ENCODE assay signal across 1 cellular context in the genomic region with DNA sequence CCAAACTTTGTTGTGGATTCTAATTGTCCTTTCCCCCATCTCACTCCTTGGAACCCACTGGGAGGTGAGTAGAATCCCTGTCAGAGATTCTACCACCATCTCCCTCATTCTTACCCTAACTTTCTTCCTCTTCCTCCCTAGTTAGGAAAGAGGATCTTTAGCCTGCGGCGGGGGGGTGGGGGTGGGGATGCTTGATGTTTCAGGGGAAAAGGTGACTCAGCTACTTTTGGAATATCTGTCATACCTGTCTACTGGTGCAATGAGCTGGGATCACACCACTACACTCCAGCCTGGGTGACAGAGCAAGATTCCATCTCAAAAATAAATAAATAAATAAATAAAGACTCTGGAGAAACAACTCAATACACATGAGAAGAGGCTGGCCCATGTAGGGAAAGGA.
A peak's percentile ranks its signal among the peaks of the same experiment; 100 is the strongest.
TF ChIP-seq lines count a peak whose summit lies in the region.

No MANE protein-coding gene starts in this region.

TF ChIP-seq in K562, 482 proteins besides CTCF, POLR2A, EP300 and RAD21 (continued from another document and continues in another):
- TF ChIP-seq, protein P1, sequence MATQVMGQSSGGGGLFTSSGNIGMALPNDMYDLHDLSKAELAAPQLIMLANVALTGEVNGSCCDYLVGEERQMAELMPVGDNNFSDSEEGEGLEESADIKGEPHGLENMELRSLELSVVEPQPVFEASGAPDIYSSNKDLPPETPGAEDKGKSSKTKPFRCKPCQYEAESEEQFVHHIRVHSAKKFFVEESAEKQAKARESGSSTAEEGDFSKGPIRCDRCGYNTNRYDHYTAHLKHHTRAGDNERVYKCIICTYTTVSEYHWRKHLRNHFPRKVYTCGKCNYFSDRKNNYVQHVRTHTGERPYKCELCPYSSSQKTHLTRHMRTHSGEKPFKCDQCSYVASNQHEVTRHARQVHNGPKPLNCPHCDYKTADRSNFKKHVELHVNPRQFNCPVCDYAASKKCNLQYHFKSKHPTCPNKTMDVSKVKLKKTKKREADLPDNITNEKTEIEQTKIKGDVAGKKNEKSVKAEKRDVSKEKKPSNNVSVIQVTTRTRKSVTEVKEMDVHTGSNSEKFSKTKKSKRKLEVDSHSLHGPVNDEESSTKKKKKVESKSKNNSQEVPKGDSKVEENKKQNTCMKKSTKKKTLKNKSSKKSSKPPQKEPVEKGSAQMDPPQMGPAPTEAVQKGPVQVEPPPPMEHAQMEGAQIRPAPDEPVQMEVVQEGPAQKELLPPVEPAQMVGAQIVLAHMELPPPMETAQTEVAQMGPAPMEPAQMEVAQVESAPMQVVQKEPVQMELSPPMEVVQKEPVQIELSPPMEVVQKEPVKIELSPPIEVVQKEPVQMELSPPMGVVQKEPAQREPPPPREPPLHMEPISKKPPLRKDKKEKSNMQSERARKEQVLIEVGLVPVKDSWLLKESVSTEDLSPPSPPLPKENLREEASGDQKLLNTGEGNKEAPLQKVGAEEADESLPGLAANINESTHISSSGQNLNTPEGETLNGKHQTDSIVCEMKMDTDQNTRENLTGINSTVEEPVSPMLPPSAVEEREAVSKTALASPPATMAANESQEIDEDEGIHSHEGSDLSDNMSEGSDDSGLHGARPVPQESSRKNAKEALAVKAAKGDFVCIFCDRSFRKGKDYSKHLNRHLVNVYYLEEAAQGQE (CRISPR knock-in tag; IDR thresholded peaks at IDR 0.05; ENCODE audit: low read depth) = no peak
- TF ChIP-seq CBX5 (IDR thresholded peaks at IDR 0.05; ENCODE audit: borderline replicate concordance, low read depth) = no peak
- peak in 1 of 2 experiments; percentile 70; a peak in 1 of 4 replicates for TF ChIP-seq RCOR1 (IDR thresholded peaks at IDR 0.05; ENCODE audit: borderline replicate concordance in 1 of 2, low read depth in 2 of 2, low read length in 2 of 2)
- TF ChIP-seq MEIS2 (IDR thresholded peaks at IDR 0.05; ENCODE audit: partially characterized antibody) = peak; percentile 80
- TF ChIP-seq, protein P2, sequence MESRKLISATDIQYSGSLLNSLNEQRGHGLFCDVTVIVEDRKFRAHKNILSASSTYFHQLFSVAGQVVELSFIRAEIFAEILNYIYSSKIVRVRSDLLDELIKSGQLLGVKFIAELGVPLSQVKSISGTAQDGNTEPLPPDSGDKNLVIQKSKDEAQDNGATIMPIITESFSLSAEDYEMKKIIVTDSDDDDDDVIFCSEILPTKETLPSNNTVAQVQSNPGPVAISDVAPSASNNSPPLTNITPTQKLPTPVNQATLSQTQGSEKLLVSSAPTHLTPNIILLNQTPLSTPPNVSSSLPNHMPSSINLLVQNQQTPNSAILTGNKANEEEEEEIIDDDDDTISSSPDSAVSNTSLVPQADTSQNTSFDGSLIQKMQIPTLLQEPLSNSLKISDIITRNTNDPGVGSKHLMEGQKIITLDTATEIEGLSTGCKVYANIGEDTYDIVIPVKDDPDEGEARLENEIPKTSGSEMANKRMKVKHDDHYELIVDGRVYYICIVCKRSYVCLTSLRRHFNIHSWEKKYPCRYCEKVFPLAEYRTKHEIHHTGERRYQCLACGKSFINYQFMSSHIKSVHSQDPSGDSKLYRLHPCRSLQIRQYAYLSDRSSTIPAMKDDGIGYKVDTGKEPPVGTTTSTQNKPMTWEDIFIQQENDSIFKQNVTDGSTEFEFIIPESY (CRISPR knock-in tag; IDR thresholded peaks at IDR 0.05) = no peak
- no peak for TF ChIP-seq NEUROD1 (IDR thresholded peaks at IDR 0.05; ENCODE audit: borderline replicate concordance, low read depth, low read length, partially characterized antibody)
- TF ChIP-seq, protein P3, sequence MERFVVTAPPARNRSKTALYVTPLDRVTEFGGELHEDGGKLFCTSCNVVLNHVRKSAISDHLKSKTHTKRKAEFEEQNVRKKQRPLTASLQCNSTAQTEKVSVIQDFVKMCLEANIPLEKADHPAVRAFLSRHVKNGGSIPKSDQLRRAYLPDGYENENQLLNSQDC (CRISPR knock-in tag; IDR thresholded peaks at IDR 0.05) = no peak
- TF ChIP-seq LCOR (CRISPR knock-in tag; IDR thresholded peaks at IDR 0.05) = no peak
- no peak for TF ChIP-seq ETV1 (tag; conservative IDR thresholded peaks at IDR 0.05; ENCODE audit: low read depth)
- TF ChIP-seq RBM39 (optimal IDR thresholded peaks at IDR 0.05; ENCODE audit: low read depth, low read length) = no peak
- no peak for TF ChIP-seq PCBP2 (IDR thresholded peaks at IDR 0.05; ENCODE audit: low read depth, low read length, poor library complexity, severe bottlenecking)
- TF ChIP-seq, protein P4, sequence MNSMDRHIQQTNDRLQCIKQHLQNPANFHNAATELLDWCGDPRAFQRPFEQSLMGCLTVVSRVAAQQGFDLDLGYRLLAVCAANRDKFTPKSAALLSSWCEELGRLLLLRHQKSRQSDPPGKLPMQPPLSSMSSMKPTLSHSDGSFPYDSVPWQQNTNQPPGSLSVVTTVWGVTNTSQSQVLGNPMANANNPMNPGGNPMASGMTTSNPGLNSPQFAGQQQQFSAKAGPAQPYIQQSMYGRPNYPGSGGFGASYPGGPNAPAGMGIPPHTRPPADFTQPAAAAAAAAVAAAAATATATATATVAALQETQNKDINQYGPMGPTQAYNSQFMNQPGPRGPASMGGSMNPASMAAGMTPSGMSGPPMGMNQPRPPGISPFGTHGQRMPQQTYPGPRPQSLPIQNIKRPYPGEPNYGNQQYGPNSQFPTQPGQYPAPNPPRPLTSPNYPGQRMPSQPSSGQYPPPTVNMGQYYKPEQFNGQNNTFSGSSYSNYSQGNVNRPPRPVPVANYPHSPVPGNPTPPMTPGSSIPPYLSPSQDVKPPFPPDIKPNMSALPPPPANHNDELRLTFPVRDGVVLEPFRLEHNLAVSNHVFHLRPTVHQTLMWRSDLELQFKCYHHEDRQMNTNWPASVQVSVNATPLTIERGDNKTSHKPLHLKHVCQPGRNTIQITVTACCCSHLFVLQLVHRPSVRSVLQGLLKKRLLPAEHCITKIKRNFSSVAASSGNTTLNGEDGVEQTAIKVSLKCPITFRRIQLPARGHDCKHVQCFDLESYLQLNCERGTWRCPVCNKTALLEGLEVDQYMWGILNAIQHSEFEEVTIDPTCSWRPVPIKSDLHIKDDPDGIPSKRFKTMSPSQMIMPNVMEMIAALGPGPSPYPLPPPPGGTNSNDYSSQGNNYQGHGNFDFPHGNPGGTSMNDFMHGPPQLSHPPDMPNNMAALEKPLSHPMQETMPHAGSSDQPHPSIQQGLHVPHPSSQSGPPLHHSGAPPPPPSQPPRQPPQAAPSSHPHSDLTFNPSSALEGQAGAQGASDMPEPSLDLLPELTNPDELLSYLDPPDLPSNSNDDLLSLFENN (IDR thresholded peaks at IDR 0.05; ENCODE audit: low read depth in 2 of 2, low read length in 2 of 2) = no peak
- no peak for TF ChIP-seq CBX3 (IDR thresholded peaks at IDR 0.05; ENCODE audit: borderline replicate concordance in 1 of 2, low read length in 2 of 2)
- TF ChIP-seq, protein P5, sequence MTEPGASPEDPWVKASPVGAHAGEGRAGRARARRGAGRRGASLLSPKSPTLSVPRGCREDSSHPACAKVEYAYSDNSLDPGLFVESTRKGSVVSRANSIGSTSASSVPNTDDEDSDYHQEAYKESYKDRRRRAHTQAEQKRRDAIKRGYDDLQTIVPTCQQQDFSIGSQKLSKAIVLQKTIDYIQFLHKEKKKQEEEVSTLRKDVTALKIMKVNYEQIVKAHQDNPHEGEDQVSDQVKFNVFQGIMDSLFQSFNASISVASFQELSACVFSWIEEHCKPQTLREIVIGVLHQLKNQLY (CRISPR knock-in tag; conservative IDR thresholded peaks at IDR 0.05) = no peak
- TF ChIP-seq C11orf30 (IDR thresholded peaks at IDR 0.05; ENCODE audit: low read depth) = peak; percentile 96
- peak; percentile 43; the same call in 1 of the 2 replicates for TF ChIP-seq SMARCE1 (IDR thresholded peaks at IDR 0.05)
- TF ChIP-seq NCOA6 (IDR thresholded peaks at IDR 0.05) = no peak
- TF ChIP-seq BACH1 (tag; IDR thresholded peaks at IDR 0.05) = peak; percentile 98
- TF ChIP-seq ARID1B (IDR thresholded peaks at IDR 0.05) = peak; percentile 68; the same call in 1 of the 2 replicates
- TF ChIP-seq CTBP1 (IDR thresholded peaks at IDR 0.05; ENCODE audit: borderline replicate concordance) = peak; percentile 85
- no peak for TF ChIP-seq ASH1L (IDR thresholded peaks at IDR 0.05; ENCODE audit: borderline replicate concordance, low read depth, partially characterized antibody)
- TF ChIP-seq ZFP36 (IDR thresholded peaks at IDR 0.05; ENCODE audit: low read depth, low read length, partially characterized antibody) = no peak
- no peak for TF ChIP-seq RBM25 (IDR thresholded peaks at IDR 0.05; ENCODE audit: low read depth, low read length, severe bottlenecking)
- TF ChIP-seq, protein P6, sequence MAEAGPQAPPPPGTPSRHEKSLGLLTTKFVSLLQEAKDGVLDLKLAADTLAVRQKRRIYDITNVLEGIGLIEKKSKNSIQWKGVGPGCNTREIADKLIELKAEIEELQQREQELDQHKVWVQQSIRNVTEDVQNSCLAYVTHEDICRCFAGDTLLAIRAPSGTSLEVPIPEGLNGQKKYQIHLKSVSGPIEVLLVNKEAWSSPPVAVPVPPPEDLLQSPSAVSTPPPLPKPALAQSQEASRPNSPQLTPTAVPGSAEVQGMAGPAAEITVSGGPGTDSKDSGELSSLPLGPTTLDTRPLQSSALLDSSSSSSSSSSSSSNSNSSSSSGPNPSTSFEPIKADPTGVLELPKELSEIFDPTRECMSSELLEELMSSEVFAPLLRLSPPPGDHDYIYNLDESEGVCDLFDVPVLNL (CRISPR knock-in tag; IDR thresholded peaks at IDR 0.05; ENCODE audit: low read depth) = no peak
- TF ChIP-seq DIDO1 (tag; IDR thresholded peaks at IDR 0.05; ENCODE audit: low read depth) = no peak
- no peak for TF ChIP-seq JUNB (CRISPR knock-in tag; conservative IDR thresholded peaks at IDR 0.05)
- TF ChIP-seq ZNF57 (CRISPR knock-in tag; IDR thresholded peaks at IDR 0.05) = no peak
- TF ChIP-seq, protein P7, sequence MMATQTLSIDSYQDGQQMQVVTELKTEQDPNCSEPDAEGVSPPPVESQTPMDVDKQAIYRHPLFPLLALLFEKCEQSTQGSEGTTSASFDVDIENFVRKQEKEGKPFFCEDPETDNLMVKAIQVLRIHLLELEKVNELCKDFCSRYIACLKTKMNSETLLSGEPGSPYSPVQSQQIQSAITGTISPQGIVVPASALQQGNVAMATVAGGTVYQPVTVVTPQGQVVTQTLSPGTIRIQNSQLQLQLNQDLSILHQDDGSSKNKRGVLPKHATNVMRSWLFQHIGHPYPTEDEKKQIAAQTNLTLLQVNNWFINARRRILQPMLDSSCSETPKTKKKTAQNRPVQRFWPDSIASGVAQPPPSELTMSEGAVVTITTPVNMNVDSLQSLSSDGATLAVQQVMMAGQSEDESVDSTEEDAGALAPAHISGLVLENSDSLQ (IDR thresholded peaks at IDR 0.05) = peak; percentile 79
- no peak for TF ChIP-seq ZNF785 (CRISPR knock-in tag; IDR thresholded peaks at IDR 0.05)
- TF ChIP-seq, protein P8, sequence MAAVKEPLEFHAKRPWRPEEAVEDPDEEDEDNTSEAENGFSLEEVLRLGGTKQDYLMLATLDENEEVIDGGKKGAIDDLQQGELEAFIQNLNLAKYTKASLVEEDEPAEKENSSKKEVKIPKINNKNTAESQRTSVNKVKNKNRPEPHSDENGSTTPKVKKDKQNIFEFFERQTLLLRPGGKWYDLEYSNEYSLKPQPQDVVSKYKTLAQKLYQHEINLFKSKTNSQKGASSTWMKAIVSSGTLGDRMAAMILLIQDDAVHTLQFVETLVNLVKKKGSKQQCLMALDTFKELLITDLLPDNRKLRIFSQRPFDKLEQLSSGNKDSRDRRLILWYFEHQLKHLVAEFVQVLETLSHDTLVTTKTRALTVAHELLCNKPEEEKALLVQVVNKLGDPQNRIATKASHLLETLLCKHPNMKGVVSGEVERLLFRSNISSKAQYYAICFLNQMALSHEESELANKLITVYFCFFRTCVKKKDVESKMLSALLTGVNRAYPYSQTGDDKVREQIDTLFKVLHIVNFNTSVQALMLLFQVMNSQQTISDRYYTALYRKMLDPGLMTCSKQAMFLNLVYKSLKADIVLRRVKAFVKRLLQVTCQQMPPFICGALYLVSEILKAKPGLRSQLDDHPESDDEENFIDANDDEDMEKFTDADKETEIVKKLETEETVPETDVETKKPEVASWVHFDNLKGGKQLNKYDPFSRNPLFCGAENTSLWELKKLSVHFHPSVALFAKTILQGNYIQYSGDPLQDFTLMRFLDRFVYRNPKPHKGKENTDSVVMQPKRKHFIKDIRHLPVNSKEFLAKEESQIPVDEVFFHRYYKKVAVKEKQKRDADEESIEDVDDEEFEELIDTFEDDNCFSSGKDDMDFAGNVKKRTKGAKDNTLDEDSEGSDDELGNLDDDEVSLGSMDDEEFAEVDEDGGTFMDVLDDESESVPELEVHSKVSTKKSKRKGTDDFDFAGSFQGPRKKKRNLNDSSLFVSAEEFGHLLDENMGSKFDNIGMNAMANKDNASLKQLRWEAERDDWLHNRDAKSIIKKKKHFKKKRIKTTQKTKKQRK (IDR thresholded peaks at IDR 0.05; ENCODE audit: borderline replicate concordance, low read depth, low read length) = no peak
- TF ChIP-seq U2AF2 (optimal IDR thresholded peaks at IDR 0.05; ENCODE audit: low read depth, low read length) = no peak
- peak; percentile 57; the same call in 1 of the 2 replicates for TF ChIP-seq SPI1 (IDR thresholded peaks at IDR 0.05; ENCODE audit: borderline replicate concordance, low read depth, low read length)
- no peak for TF ChIP-seq SIRT6 (IDR thresholded peaks at IDR 0.05; ENCODE audit: low read depth, low read length)
- 0 out of 2 replicates have a peak, but pooled peaks have one; percentile 22 for TF ChIP-seq ZNF384 (IDR thresholded peaks at IDR 0.05; ENCODE audit: low read depth, low read length)
- no peak for TF ChIP-seq HLTF (IDR thresholded peaks at IDR 0.05)
- TF ChIP-seq TBP (optimal IDR thresholded peaks at IDR 0.05; ENCODE audit: low read depth, low read length) = no peak
- no peak for TF ChIP-seq CXXC5 (CRISPR knock-in tag; IDR thresholded peaks at IDR 0.05)
- 0 out of 2 replicates have a peak, but pooled peaks have one; percentile 24 for TF ChIP-seq FOXJ2 (tag; IDR thresholded peaks at IDR 0.05)
- TF ChIP-seq KAT2B (IDR thresholded peaks at IDR 0.05; ENCODE audit: low read depth, low read length) = no peak
- no peak for TF ChIP-seq NUFIP1 (IDR thresholded peaks at IDR 0.05; ENCODE audit: partially characterized antibody)
- TF ChIP-seq SREBF2 (CRISPR knock-in tag; IDR thresholded peaks at IDR 0.05) = no peak
- TF ChIP-seq JUN (IDR thresholded peaks at IDR 0.05; ENCODE audit: borderline replicate concordance, low read depth, low read length) = peak; percentile 63
- TF ChIP-seq JUN (CRISPR knock-in tag; IDR thresholded peaks at IDR 0.05; ENCODE audit: borderline replicate concordance) = no peak
- no peak for TF ChIP-seq HDAC3 (IDR thresholded peaks at IDR 0.05; ENCODE audit: borderline replicate concordance, partially characterized antibody)
- no peak for TF ChIP-seq TCF3 (CRISPR knock-in tag; IDR thresholded peaks at IDR 0.05)
- TF ChIP-seq, protein P9, sequence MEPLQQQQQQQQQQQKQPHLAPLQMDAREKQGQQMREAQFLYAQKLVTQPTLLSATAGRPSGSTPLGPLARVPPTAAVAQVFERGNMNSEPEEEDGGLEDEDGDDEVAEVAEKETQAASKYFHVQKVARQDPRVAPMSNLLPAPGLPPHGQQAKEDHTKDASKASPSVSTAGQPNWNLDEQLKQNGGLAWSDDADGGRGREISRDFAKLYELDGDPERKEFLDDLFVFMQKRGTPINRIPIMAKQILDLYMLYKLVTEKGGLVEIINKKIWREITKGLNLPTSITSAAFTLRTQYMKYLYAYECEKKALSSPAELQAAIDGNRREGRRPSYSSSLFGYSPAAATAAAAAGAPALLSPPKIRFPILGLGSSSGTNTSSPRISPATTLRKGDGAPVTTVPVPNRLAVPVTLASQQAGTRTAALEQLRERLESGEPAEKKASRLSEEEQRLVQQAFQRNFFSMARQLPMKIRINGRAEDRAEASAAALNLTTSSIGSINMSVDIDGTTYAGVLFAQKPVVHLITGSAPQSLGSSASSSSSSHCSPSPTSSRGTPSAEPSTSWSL (CRISPR knock-in tag; IDR thresholded peaks at IDR 0.05; ENCODE audit: borderline replicate concordance) = no peak
- TF ChIP-seq SAP30 (IDR thresholded peaks at IDR 0.05; ENCODE audit: borderline replicate concordance, insufficient read depth, low read depth, low read length, poor library complexity, severe bottlenecking) = no peak
- TF ChIP-seq KDM4B (IDR thresholded peaks at IDR 0.05; ENCODE audit: borderline replicate concordance in 2 of 2, low read depth in 1 of 2) = no peak
